ENCODE assay signal across 33 cellular contexts in the genomic region with DNA sequence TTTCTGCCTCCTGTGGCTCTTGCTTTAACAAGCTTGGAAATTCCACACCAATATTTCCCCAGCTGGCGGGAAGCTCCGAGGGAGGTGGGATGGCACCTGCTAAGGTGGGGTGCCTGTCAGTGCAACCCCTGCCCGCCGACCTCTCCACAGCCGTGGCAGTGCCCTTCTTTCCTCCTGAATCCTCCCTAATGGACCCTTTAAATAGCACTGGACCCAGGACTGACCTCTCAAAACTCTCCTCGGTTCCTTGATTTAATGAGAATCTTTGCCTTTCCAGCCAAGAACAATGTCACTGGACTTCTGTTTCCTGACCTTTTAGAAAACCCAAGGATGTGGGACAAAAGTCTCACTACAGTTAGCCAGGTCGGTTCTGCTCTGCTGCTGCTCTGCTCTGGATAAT.
"Had no signal": no experiment of that assay in that cellular context is flagged by ENCODE, and none has a peak within 500 bp of the region (broad histone marks: within the 10 kb centered on the region; RNA-seq: fewer than 3 reads in every experiment).

No MANE protein-coding gene starts in this region.

- H3K36me3 ChIP-seq: ascending aorta, cardiac muscle cell had no signal

- DNase-seq: activated B cell treated with CpG ODN at 0.5 μM for 24 hours; activated CD4-positive, alpha-beta memory T cell treated with anti-CD3 and anti-CD28 coated beads for 36 hours; activated CD4-positive, alpha-beta T cell treated with anti-CD3 and anti-CD28 coated beads for 4 hours; activated CD4-positive, alpha-beta T cell treated with anti-CD3 and anti-CD28 coated beads, Interleukin-2, amount 10 ng/mL, durations not matched to agents 24 days and 14 days; activated CD4-positive, alpha-beta T cell treated with anti-CD3 and anti-CD28 coated beads, Interleukin-2, amount 50 U/mL, for 1 hour; activated CD4-positive, alpha-beta T cell treated with anti-CD3 and anti-CD28 coated beads, Interleukin-2, amount 50 U/mL, for 4 hours; activated CD4-positive, CD25-positive, alpha-beta regulatory T cell treated with anti-CD3 and anti-CD28 coated beads, Interleukin-2, amount 50 U/mL, for 72 hours; activated CD8-positive, alpha-beta memory T cell treated with anti-CD3 and anti-CD28 coated beads, Interleukin-2, amount 50 U/mL, for 4 hours; activated CD8-positive, alpha-beta T cell treated with anti-CD3 and anti-CD28 coated beads for 36 hours; activated effector memory CD4-positive, alpha-beta T cell treated with anti-CD3 and anti-CD28 coated beads, Interleukin-2, amount 50 U/mL, for 16 hours; activated gamma-delta T cell treated with Interleukin-2 at 50 U/mL for 16 hours; activated naive CD4-positive, alpha-beta T cell; activated naive CD4-positive, alpha-beta T cell treated with anti-CD3 and anti-CD28 coated beads for 36 hours; activated naive CD4-positive, alpha-beta T cell treated with anti-CD3 and anti-CD28 coated beads, Interleukin-2, amount 50 U/mL, for 16 hours; activated naive CD8-positive, alpha-beta T cell treated with anti-CD3 and anti-CD28 coated beads for 36 hours; activated T-cell treated with anti-CD3 and anti-CD28 coated beads for 4 hours; activated T-cell treated with anti-CD3 and anti-CD28 coated beads, Interleukin-2, amount 50 U/mL, for 1 hour; activated T-cell treated with anti-CD3 and anti-CD28 coated beads, Interleukin-2, amount 50 U/mL, for 4 hours; activated T-cell treated with anti-CD3 and anti-CD28 coated beads, Interleukin-2, amount 50 U/mL, for 72 hours; amygdala; anterior cingulate cortex; caudate nucleus; cerebellar nuclear complex; T-helper 1 cell; T-helper 2 cell; T-helper 9 cell had no signal

- H3K27ac ChIP-seq: ascending aorta, cardiac muscle cell, VCaP had no signal

- ATAC-seq: activated CD8-positive, alpha-beta T cell treated with anti-CD3 and anti-CD28 coated beads for 36 hours; activated naive CD4-positive, alpha-beta T cell treated with anti-CD3 and anti-CD28 coated beads, Interleukin-2, amount 50 U/mL, for 72 hours; activated T-cell treated with anti-CD3 and anti-CD28 coated beads, Interleukin-2, amount 50 U/mL, for 4 hours; activated T-cell treated with anti-CD3 and anti-CD28 coated beads, Interleukin-2, amount 50 U/mL, for 72 hours; activated T-helper 17 cell treated with anti-CD3 and anti-CD28 coated beads, Interleukin-2, amount 50 U/mL, for 72 hours had no signal

- H3K9me3 ChIP-seq: ascending aorta had no signal

- FAIRE-seq: bronchial epithelial cell, TTC549 had no signal

- H3K4me1 ChIP-seq: ascending aorta had no signal

- H3K4me3 ChIP-seq: ascending aorta, cardiac muscle cell had no signal

- H3K27me3 ChIP-seq: ascending aorta had no signal
